ENCODE assay signal across 8 cellular contexts in the genomic region with DNA sequence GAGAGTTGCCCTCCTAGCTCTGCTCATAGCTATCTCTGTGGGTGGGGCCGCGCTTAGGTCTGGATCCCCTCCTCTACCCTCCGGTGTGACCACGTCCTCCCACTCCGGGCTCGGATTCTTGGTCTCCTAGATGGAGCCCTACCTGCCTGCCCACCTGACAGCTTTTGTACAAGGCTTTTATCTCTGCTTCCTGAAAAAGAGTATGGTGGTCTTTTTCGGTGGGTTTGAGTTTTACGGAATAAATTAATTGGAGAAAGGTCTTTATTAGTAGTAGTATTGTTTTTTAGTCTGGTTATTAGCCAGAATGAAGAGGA. TPM values are rescaled to one million over a fixed set of nuclear protein-coding genes. Genes with fewer than 3 reads are reported as not detected.
DNase-seq lines count a peak whose midpoint lies in the region; ATAC-seq, FAIRE-seq and TF ChIP-seq lines count a peak whose summit lies in the region.

No MANE protein-coding gene starts in this region.

- H4K91ac ChIP-seq in mesenchymal stem cell (ENCODE audit: low read length) = no peak overlapping the region

- peak overlapping the region in 1 of 2 experiments; percentile 67 for H2BK12ac ChIP-seq in mesenchymal stem cell (ENCODE audit: low read length in 2 of 2)

- dilution Hi-C loops in mammary epithelial cell (cut with HindIII; ENCODE audit: low sequenced_read_pairs) = no loop called here

- H3K4me3 ChIP-seq in heart left ventricle = peak overlapping the region; percentile 68 to 98 (median 92)
- peak overlapping the region; percentile 77 to 97 (median 92) for H3K4me3 ChIP-seq in mammary epithelial cell (replicated peaks in 1 of 3; ENCODE audit: insufficient read depth in 1 of 3, low read depth in 2 of 3, low read length in 3 of 3)
- H3K4me3 ChIP-seq in mesenchymal stem cell (ENCODE audit: insufficient read depth in 1 of 2, low read depth in 1 of 2, low read length in 2 of 2) = peak overlapping the region; percentile 94 to 99

- DNase-seq in heart left ventricle (no peak), left cardiac atrium (no peak), NCI-H1105 (lab: John Stamatoyannopoulos, UW) (peak; percentile 49), mammary epithelial cell (no peak), mesenchymal stem cell (no peak), urothelium cell line (ENCODE audit: low spot score) (peak; percentile 72), kidney tubule cell (ENCODE audit: low spot score) (no peak), posterior vena cava (ENCODE audit: low spot score) (no peak)

- H3K18ac ChIP-seq in mesenchymal stem cell (ENCODE audit: low read depth in 1 of 2, low read length in 2 of 2) = peak overlapping the region; percentile 98 to 99

- H3K9ac ChIP-seq in mammary epithelial cell (ENCODE audit: insufficient read depth, low read length) (peak overlapping the region; percentile 78), mesenchymal stem cell (ENCODE audit: low read length) (peak overlapping the region; percentile 93)

- no peak overlapping the region for H2BK5ac ChIP-seq in mesenchymal stem cell (ENCODE audit: low read depth, low read length, poor library complexity, severe bottlenecking)

- no peaks in the 10 kb centered on the region for H3K27me3 ChIP-seq in heart left ventricle
- H3K27me3 ChIP-seq in mammary epithelial cell (ENCODE audit: insufficient read depth, low read length) = no peaks in the 10 kb centered on the region
- no peaks in the 10 kb centered on the region for H3K27me3 ChIP-seq in mesenchymal stem cell (ENCODE audit: control insufficient read depth in 1 of 2, insufficient read depth in 1 of 2, low read length in 2 of 2)

- no peak for TF ChIP-seq CTCF in heart left ventricle (IDR thresholded peaks at IDR 0.05)
- no peak for TF ChIP-seq CTCF in mammary epithelial cell (conservative IDR thresholded peaks at IDR 0.05 in 1 of 2, IDR thresholded peaks at IDR 0.05 in 1 of 2; ENCODE audit: extremely low read depth in 1 of 2, insufficient read depth in 1 of 2, low read depth in 1 of 2, low read length in 2 of 2)

- no peak for TF ChIP-seq POLR2A in heart left ventricle (IDR thresholded peaks at IDR 0.05)

- no peaks in the 10 kb centered on the region for H4K20me1 ChIP-seq in mammary epithelial cell (ENCODE audit: insufficient read depth, low read length)

- H2BK15ac ChIP-seq in mesenchymal stem cell (ENCODE audit: low read depth, poor library complexity, severe bottlenecking) = peak overlapping the region; percentile 89

- CTCF ChIA-PET in mammary epithelial cell (lab: Charles Lee; ENCODE audit: low non-redundant PET) = interaction anchor here (1.1 kb wide), 1 partner anchor 299 kb away, joined by 3 read pairs; no protein-coding TSS in a partner anchor

- no peak overlapping the region for H2AK5ac ChIP-seq in mesenchymal stem cell (ENCODE audit: low read length, severe bottlenecking)

- 0 to 3% (median 1%) methylated on average over 7 to 8 of the region's 8 CpGs for WGBS in heart left ventricle, 4 donors
- WGBS in mammary epithelial cell (ENCODE audit: low coverage, missing lambda C conversion rate) = 0% methylated on average over 7 of the region's 8 CpGs
- WGBS in mesenchymal stem cell = under 1% methylated on average over 8 of the region's 8 CpGs

- H2AFZ ChIP-seq in mammary epithelial cell (ENCODE audit: low read depth, low read length) (peak overlapping the region; percentile 100), mesenchymal stem cell (ENCODE audit: low read depth, low read length) (peak overlapping the region; percentile 99)

- H3K79me1 ChIP-seq in mesenchymal stem cell (replicated peaks; ENCODE audit: low read length, poor library complexity, severe bottlenecking) = peaks cover 11% of the 10 kb centered on the region

- H3K27ac ChIP-seq in heart left ventricle = peak overlapping the region; percentile 84 to 99 (median 95)
- H3K27ac ChIP-seq in mammary epithelial cell (ENCODE audit: insufficient read depth, low read depth, low read length) = peak overlapping the region; percentile 45
- H3K27ac ChIP-seq in mesenchymal stem cell (ENCODE audit: low read length, poor library complexity, severe bottlenecking) = no peak overlapping the region

- no peaks in the 10 kb centered on the region for H3K36me3 ChIP-seq in heart left ventricle
- H3K36me3 ChIP-seq in mammary epithelial cell (ENCODE audit: insufficient read depth, low read length) = no peaks in the 10 kb centered on the region
- peaks cover 0 to 5% of the 10 kb centered on the region in 2 experiments for H3K36me3 ChIP-seq in mesenchymal stem cell (ENCODE audit: control insufficient read depth in 1 of 2, insufficient read depth in 2 of 2, low read depth in 1 of 2, low read length in 2 of 2)

- H3K9me3 ChIP-seq in heart left ventricle (no peaks in the 10 kb centered on the region), mammary epithelial cell (replicated peaks; ENCODE audit: insufficient read depth, low read length) (no peaks in the 10 kb centered on the region), mesenchymal stem cell (ENCODE audit: control insufficient read depth, low read length) (no peaks in the 10 kb centered on the region)

- peak in 2 of 4 donors; percentile 49 to 67 for ATAC-seq in heart left ventricle
- no peak for ATAC-seq in left cardiac atrium

- intact Hi-C loops in heart left ventricle (cut with DNase I) = loop anchor here in 7 of 10 donors (2.0 to 10.0 kb wide), 5 partner anchors 18 to 256 kb away; a partner anchor contains a TSS
- intact Hi-C loops in left cardiac atrium (cut with DNase I) = loop anchor here in 1 of 2 donors (5.0 kb wide), 1 partner anchor 116 kb away; no protein-coding TSS in a partner anchor
- intact Hi-C loops in mammary epithelial cell (cut with micrococcal nuclease) = loop anchor here (2.0 to 5.0 kb wide), 2 partner anchors 18 to 296 kb away; no protein-coding TSS in a partner anchor
- intact Hi-C loops in posterior vena cava (cut with DNase I) = loop anchor here in 1 of 2 donors (10.0 kb wide), 1 partner anchor 114 kb away; no protein-coding TSS in a partner anchor

- H3K4me1 ChIP-seq in heart left ventricle = peaks cover 0 to 65% (median 41%) of the 10 kb centered on the region in 12 donors
- peaks cover 13% of the 10 kb centered on the region for H3K4me1 ChIP-seq in mammary epithelial cell (ENCODE audit: insufficient read depth, low read length)
- H3K4me1 ChIP-seq in mesenchymal stem cell (ENCODE audit: control insufficient read depth, insufficient read depth, low read depth, low read length) = peaks cover 5% of the 10 kb centered on the region

- peak overlapping the region; percentile 97 for H4K8ac ChIP-seq in mesenchymal stem cell (ENCODE audit: low read length)

- H3K4me2 ChIP-seq in mammary epithelial cell (ENCODE audit: insufficient read depth, low read depth, low read length) (peak overlapping the region; percentile 93), mesenchymal stem cell (ENCODE audit: low read length, poor library complexity, severe bottlenecking) (peak overlapping the region; percentile 97)

- no TSS peak for BruUV-seq in mammary epithelial cell (replicated peaks; lab: Mats Ljungman, UMichigan)

- no peak for FAIRE-seq in urothelium cell line (lab: Jason Lieb, UNC)

- H3K23ac ChIP-seq in mesenchymal stem cell (ENCODE audit: low read length in 2 of 2) = peak overlapping the region in 1 of 2 experiments; percentile 97

- in situ Hi-C loops in mammary epithelial cell (cut with MboI; ENCODE audit: low sequenced_read_pairs in 2 of 2) = no loop called here

- no peak overlapping the region for H2BK120ac ChIP-seq in mesenchymal stem cell (ENCODE audit: low read depth, low read length)

- peak overlapping the region in 1 of 2 experiments; percentile 100 for H3K14ac ChIP-seq in mesenchymal stem cell (ENCODE audit: low read length in 2 of 2)

- H3K4ac ChIP-seq in mesenchymal stem cell (ENCODE audit: low read depth in 1 of 2, low read length in 2 of 2) = peak overlapping the region; percentile 9 to 63

- peaks cover 48% of the 10 kb centered on the region for H3K79me2 ChIP-seq in mammary epithelial cell (ENCODE audit: insufficient read depth, low read length)

RNA-seq across cellular contexts. Expression of a gene that starts 0.8 kb away (rescaled TPM):
- total RNA-seq in heart left ventricle = 10 to 100 TPM; 28.1 to 35.1 (median 29.9) TPM
- polyA plus RNA-seq in heart left ventricle = 10 to 100 TPM; 10.9 to 32.9 TPM
- total RNA-seq in left cardiac atrium = 10 to 100 TPM; 24.4 to 27.8 TPM
- total RNA-seq in mammary epithelial cell = 10 to 100 TPM; 20.2 to 22.1 TPM
- polyA plus RNA-seq in mammary epithelial cell = 15.8 TPM
- 39.8 TPM for polyA minus RNA-seq in mammary epithelial cell
- 29.4 TPM for polyA plus RNA-seq in mesenchymal stem cell (2013, experiment 1 of 2)
- polyA plus RNA-seq in mesenchymal stem cell (2013, experiment 2 of 2) = 30.5 TPM
- total RNA-seq in posterior vena cava = 10 to 100 TPM; 22.5 to 26.1 TPM

Comparison
In these comparisons a context has a peak if more than half of its experiments do, and no peak if none do; other contexts are left out.
1. DNase-seq: peak in NCI-H1105 (single experiment) and urothelium cell line (single experiment); none in heart left ventricle (0 of 5), left cardiac atrium (single experiment), mammary epithelial cell (single experiment), mesenchymal stem cell (single experiment), kidney tubule cell (single experiment) and posterior vena cava (single experiment).
2. Peak in every context shown above with its lines, with median percentiles within 50 percentile points of each other: H3K4me3 ChIP-seq.